ENCODE assay signal across 1 cellular context in the genomic region with DNA sequence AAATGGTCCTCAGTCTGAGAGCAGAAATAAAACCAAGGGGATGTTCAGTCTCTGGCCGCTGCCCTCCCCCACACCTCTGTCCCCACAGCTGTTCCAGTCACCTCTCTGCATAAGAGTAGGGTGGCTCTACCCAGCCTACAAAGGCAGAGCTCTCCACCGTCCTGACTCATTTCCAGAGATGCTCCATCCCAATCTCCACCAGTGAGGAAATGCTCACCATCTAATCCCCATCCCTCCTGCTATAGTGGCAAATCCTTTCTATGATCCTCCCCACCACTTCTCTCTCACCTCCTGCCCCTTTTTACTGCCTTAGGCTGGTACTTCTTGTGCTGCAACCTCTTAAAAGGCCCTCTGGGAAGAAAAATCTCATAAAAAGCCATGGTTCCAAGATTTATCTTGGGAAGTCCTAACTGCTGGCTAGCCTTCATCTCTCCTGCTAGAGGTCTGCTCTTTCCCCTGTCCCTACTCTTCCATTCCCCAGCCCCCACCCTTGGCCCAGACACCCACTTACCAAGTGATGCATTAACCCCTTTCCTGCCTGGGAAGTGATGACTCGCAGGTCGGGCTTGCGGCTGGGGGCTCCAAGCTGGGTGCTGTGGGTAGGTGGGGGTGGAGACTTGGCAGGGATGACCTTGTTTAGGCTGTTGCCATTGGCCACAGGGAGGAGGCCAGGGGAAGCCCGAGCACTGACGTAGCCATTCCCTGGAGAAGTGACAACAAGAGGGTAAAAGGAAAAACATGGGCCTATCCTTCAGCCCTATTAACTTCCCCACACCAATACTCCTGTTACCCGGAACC.
TF ChIP-seq lines count a peak whose summit lies in the region.

No MANE protein-coding gene starts in this region.

TF ChIP-seq in GM12878, 131 proteins besides CTCF, POLR2A, EP300 and RAD21 (continued from another document):
- TF ChIP-seq PBX3 (IDR thresholded peaks at IDR 0.05; ENCODE audit: insufficient replicate concordance, low read depth, low read length) (no peak), ZNF687 (IDR thresholded peaks at IDR 0.05) (no peak), PRDM15 (CRISPR knock-in tag; IDR thresholded peaks at IDR 0.05) (no peak), MTA3 (IDR thresholded peaks at IDR 0.05; ENCODE audit: borderline replicate concordance, low read length) (no peak), FOS (IDR thresholded peaks at IDR 0.05; ENCODE audit: borderline replicate concordance, extremely low read depth, insufficient read length) (no peak), CHD2 (IDR thresholded peaks at IDR 0.05; ENCODE audit: borderline replicate concordance, low read depth, low read length) (no peak), LARP7 (IDR thresholded peaks at IDR 0.05) (no peak), SREBF2 (IDR thresholded peaks at IDR 0.05; ENCODE audit: low read length) (no peak), NR2C1 (IDR thresholded peaks at IDR 0.05) (no peak), CREB1 (IDR thresholded peaks at IDR 0.05; ENCODE audit: low read depth) (no peak)
- TF ChIP-seq, protein P1, sequence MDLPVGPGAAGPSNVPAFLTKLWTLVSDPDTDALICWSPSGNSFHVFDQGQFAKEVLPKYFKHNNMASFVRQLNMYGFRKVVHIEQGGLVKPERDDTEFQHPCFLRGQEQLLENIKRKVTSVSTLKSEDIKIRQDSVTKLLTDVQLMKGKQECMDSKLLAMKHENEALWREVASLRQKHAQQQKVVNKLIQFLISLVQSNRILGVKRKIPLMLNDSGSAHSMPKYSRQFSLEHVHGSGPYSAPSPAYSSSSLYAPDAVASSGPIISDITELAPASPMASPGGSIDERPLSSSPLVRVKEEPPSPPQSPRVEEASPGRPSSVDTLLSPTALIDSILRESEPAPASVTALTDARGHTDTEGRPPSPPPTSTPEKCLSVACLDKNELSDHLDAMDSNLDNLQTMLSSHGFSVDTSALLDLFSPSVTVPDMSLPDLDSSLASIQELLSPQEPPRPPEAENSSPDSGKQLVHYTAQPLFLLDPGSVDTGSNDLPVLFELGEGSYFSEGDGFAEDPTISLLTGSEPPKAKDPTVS (IDR thresholded peaks at IDR 0.05; ENCODE audit: low read depth, low read length): no peak
- TF ChIP-seq, protein P2, sequence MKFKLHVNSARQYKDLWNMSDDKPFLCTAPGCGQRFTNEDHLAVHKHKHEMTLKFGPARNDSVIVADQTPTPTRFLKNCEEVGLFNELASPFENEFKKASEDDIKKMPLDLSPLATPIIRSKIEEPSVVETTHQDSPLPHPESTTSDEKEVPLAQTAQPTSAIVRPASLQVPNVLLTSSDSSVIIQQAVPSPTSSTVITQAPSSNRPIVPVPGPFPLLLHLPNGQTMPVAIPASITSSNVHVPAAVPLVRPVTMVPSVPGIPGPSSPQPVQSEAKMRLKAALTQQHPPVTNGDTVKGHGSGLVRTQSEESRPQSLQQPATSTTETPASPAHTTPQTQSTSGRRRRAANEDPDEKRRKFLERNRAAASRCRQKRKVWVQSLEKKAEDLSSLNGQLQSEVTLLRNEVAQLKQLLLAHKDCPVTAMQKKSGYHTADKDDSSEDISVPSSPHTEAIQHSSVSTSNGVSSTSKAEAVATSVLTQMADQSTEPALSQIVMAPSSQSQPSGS (IDR thresholded peaks at IDR 0.05; ENCODE audit: low read length): no peak
TF ChIP-seq in GM12878: peak in this region for 0.
